26 cellular contexts compared by ENCODE assay signal in the genomic region with DNA sequence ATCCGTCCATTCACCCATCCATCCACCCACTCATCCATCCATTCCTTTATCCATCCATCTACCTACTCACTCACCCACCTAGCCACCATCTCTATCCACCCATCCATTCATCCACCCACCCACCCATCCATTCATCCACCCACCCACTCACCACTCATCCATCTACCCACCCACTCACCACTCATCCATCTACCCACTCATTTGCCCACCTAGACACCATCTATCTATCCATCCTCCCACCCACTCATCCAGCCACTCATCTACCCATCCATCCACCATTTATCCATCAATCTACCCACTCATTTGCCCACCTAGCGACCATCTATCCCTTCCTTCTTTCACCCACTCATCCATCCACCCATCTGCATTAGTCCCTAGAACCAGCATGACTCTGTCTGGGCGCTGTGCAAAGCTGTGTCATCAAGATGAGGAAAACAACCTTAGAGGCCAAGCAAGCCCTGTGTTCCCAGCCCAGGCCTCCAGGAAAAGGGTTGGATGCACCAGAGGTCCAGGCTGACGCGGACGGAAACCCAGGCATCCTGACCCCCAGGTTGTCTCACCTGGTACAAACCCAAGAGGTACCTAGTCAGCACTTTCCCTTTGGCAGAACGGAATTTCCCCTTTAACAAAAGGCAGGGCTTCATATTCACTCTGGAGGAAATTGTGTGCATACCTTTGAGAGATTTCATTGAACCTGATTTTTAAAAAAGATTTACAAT.
"Had no signal": no experiment of that assay in that cellular context is flagged by ENCODE, and none has a peak within 500 bp of the region (broad histone marks: within the 10 kb centered on the region; RNA-seq: fewer than 3 reads in every experiment).

No MANE protein-coding gene starts in this region.

- H3K4me3 ChIP-seq: adrenal gland, body of pancreas, colonic mucosa, heart left ventricle had no signal

- FAIRE-seq: endometrium, frontal cortex had no signal

- DNase-seq: activated CD4-positive, alpha-beta memory T cell treated with anti-CD3 and anti-CD28 coated beads for 36 hours; activated CD4-positive, alpha-beta T cell treated with anti-CD3 and anti-CD28 coated beads for 36 hours; activated CD4-positive, alpha-beta T cell treated with anti-CD3 and anti-CD28 coated beads, Interleukin-2, amount 10 ng/mL, durations not matched to agents 24 days and 14 days; activated CD4-positive, CD25-positive, alpha-beta regulatory T cell treated with anti-CD3 and anti-CD28 coated beads, Interleukin-2, amount 50 U/mL, for 72 hours; activated CD8-positive, alpha-beta memory T cell treated with anti-CD3 and anti-CD28 coated beads, Interleukin-2, amount 10 ng/mL, durations not matched to agents 7 days and 5 days; activated CD8-positive, alpha-beta memory T cell treated with anti-CD3 and anti-CD28 coated beads, Interleukin-2, amount 50 U/mL, for 4 hours; activated CD8-positive, alpha-beta T cell treated with anti-CD3 and anti-CD28 coated beads, Interleukin-2, amount 10 ng/mL, durations not matched to agents 7 days and 5 days; activated effector memory CD4-positive, alpha-beta T cell treated with anti-CD3 and anti-CD28 coated beads, Interleukin-2, amount 50 U/mL, for 16 hours; activated naive CD4-positive, alpha-beta T cell treated with anti-CD3 and anti-CD28 coated beads for 36 hours; activated naive CD8-positive, alpha-beta T cell treated with anti-CD3 and anti-CD28 coated beads for 36 hours; activated naive CD8-positive, alpha-beta T cell treated with anti-CD3 and anti-CD28 coated beads, Interleukin-2, amount 50 U/mL, for 24 hours; activated T-cell treated with anti-CD3 and anti-CD28 coated beads, Interleukin-2, amount 50 U/mL, for 1 hour; activated T-cell treated with anti-CD3 and anti-CD28 coated beads, Interleukin-2, amount 50 U/mL, for 48 hours; adrenal gland; amygdala; body of pancreas; caudate nucleus; colonic mucosa; effector CD8-positive, alpha-beta T cell; foreskin fibroblast; glutamatergic neuron; heart left ventricle; T-helper 2 cell had no signal

- ATAC-seq: activated CD4-positive, alpha-beta T cell treated with anti-CD3 and anti-CD28 coated beads for 36 hours; activated CD8-positive, alpha-beta memory T cell treated with anti-CD3 and anti-CD28 coated beads, Interleukin-2, amount 10 ng/mL, durations not matched to agents 7 days and 5 days; activated CD8-positive, alpha-beta T cell treated with anti-CD3 and anti-CD28 coated beads, Interleukin-2, amount 10 ng/mL, durations not matched to agents 7 days and 5 days; activated naive CD8-positive, alpha-beta T cell treated with anti-CD3 and anti-CD28 coated beads, Interleukin-2, amount 50 U/mL, for 24 hours; body of pancreas; esophagus mucosa; heart left ventricle had no signal

- H3K27ac ChIP-seq: body of pancreas, colonic mucosa, heart left ventricle had no signal

- H3K4me1 ChIP-seq: adrenal gland, body of pancreas, colonic mucosa, heart left ventricle had no signal

- H3K36me3 ChIP-seq: adrenal gland, colonic mucosa, heart left ventricle had no signal

- H3K9me3 ChIP-seq: adrenal gland, body of pancreas, colonic mucosa had no signal

- H3K27me3 ChIP-seq: adrenal gland, body of pancreas, colonic mucosa had no signal
